Comparison of ENCODE assay signal across 17 cellular contexts in genomic region chr2:114642988-114643553, GRCh38.
A peak's percentile ranks its signal among the peaks of the same experiment; 100 is the strongest.
DNase-seq lines count a peak whose midpoint lies in the region; ATAC-seq and TF ChIP-seq lines count a peak whose summit lies in the region.
"Had no signal": no experiment of that assay in that cellular context is flagged by ENCODE, and none has a peak within 500 bp of the region (broad histone marks: within the 10 kb centered on the region; RNA-seq: fewer than 3 reads in every experiment).

No MANE protein-coding gene starts in this region.

- H3K4me3 Mint-ChIP-seq in Caco-2 (ENCODE audit: unreplicated experiment) (peak overlapping the region; percentile 45), H9 (no peak overlapping the region)
- H3K4me3 Mint-ChIP-seq in stimulated activated memory B cell treated with anti-CD40 and anti-IgM and Interleukin-4, amounts not matched to agents 10 μg/mL and 1 μg/mL and 100 μg/mL, for 72 hours, result no peak overlapping the region
- H3K4me3 Mint-ChIP-seq: CD4-positive, CD25-positive, alpha-beta regulatory T cell had no signal

- no peak overlapping the region for H2BK5ac ChIP-seq in H9 (ENCODE audit: insufficient read length, low read length)

- no peaks in the 10 kb centered on the region for H3K27me3 Mint-ChIP-seq in Caco-2 (ENCODE audit: insufficient read depth, unreplicated experiment)
- H3K27me3 Mint-ChIP-seq in H9 (ENCODE audit: low read depth), result no peaks in the 10 kb centered on the region
- H3K27me3 Mint-ChIP-seq in stimulated activated memory B cell treated with anti-CD40 and anti-IgM and Interleukin-4, amounts not matched to agents 10 μg/mL and 1 μg/mL and 100 μg/mL, for 72 hours, result no peaks in the 10 kb centered on the region
- H3K27me3 Mint-ChIP-seq: CD4-positive, CD25-positive, alpha-beta regulatory T cell had no signal

- H3K23ac ChIP-seq in H9 (ENCODE audit: insufficient read length, low read depth, low read length), result no peak overlapping the region

- H2BK12ac ChIP-seq in H9 (ENCODE audit: insufficient read length, low read depth, low read length), result no peak overlapping the region

- H2AK5ac ChIP-seq in H9 (ENCODE audit: insufficient read length, low read length), result no peak overlapping the region

- no peak overlapping the region for H3K4ac ChIP-seq in H9 (ENCODE audit: low read depth, low read length)

- H3K27ac Mint-ChIP-seq in Caco-2 (ENCODE audit: unreplicated experiment), result peak overlapping the region; percentile 94
- no peak overlapping the region for H3K27ac Mint-ChIP-seq in H9
- no peak overlapping the region for H3K27ac Mint-ChIP-seq in stimulated activated memory B cell treated with anti-CD40 and anti-IgM and Interleukin-4, amounts not matched to agents 10 μg/mL and 1 μg/mL and 100 μg/mL, for 72 hours
- H3K27ac Mint-ChIP-seq: CD4-positive, CD25-positive, alpha-beta regulatory T cell had no signal

- ATAC-seq in left lung (peak; percentile 86), GM19023 (IDR thresholded peaks at IDR 0.05; ENCODE audit: unreplicated experiment) (no peak)
- peak; percentile 12 for ATAC-seq in stimulated activated memory B cell treated with anti-CD40 and anti-IgM and Interleukin-4, amounts not matched to agents 10 μg/mL and 1 μg/mL and 100 μg/mL, for 72 hours
- ATAC-seq: K562 had no signal

- no peak overlapping the region for H4K91ac ChIP-seq in H9 (ENCODE audit: insufficient read length, low read depth, low read length)

- H3K36me3 Mint-ChIP-seq in Caco-2 (ENCODE audit: insufficient read depth, unreplicated experiment) (peaks cover 10% of the 10 kb centered on the region), H9 (ENCODE audit: insufficient read depth in 1 of 3, low read depth in 3 of 3) (peaks cover 0 to 12% (median 12%) of the 10 kb centered on the region in 3 experiments; a peak in 3 of 7 replicates)
- H3K36me3 Mint-ChIP-seq in stimulated activated memory B cell treated with anti-CD40 and anti-IgM and Interleukin-4, amounts not matched to agents 10 μg/mL and 1 μg/mL and 100 μg/mL, for 72 hours, result no peaks in the 10 kb centered on the region
- H3K36me3 Mint-ChIP-seq: CD4-positive, CD25-positive, alpha-beta regulatory T cell had no signal

- DNase-seq in Caco-2 (peak in 1 of 2 experiments; percentile 18), H9 (no peak), left lung (peak in 1 of 2 donors; percentile 44), GDM1 (lab: John Stamatoyannopoulos, UW) (no peak), NCI-H510A (lab: John Stamatoyannopoulos, UW) (no peak)
- DNase-seq: ACHN; BE2C; C1 segment of cervical spinal cord; CD4-positive, CD25-positive, alpha-beta regulatory T cell; DMS153; DND-41; EL; GM23248; IMR-90 had no signal

- POLR2A ChIA-PET in Caco-2 (lab: Charles Lee), result interaction anchor here (0.5 kb wide), 1 partner anchor 753 kb away, joined by 3 read pairs; the partner anchor contains the start of gene ACTR3

- H3K9me3 ChIP-seq in Caco-2 (0 out of 2 replicates have a peak, but pooled peaks cover 3% of the 10 kb centered on the region), H9 (ENCODE audit: control insufficient read depth, low read depth, low read length) (no peaks in the 10 kb centered on the region), left lung (peaks cover 0 to 2% of the 10 kb centered on the region in 2 donors)
- H3K9me3 ChIP-seq: BE2C had no signal

- no peaks in the 10 kb centered on the region; the same call in 1 of the 2 replicates for H3K79me2 ChIP-seq in H9 (ENCODE audit: insufficient read depth, low read length)

- H3K18ac ChIP-seq in H9 (ENCODE audit: insufficient read length, low read depth, low read length), result peak overlapping the region; percentile 38

- H3K4me1 Mint-ChIP-seq in Caco-2 (ENCODE audit: low read depth, unreplicated experiment), result peaks cover 27% of the 10 kb centered on the region
- H3K4me1 Mint-ChIP-seq in H9, result peaks cover 6 to 8% of the 10 kb centered on the region in 2 experiments
- H3K4me1 Mint-ChIP-seq in stimulated activated memory B cell treated with anti-CD40 and anti-IgM and Interleukin-4, amounts not matched to agents 10 μg/mL and 1 μg/mL and 100 μg/mL, for 72 hours, result no peaks in the 10 kb centered on the region
- H3K4me1 Mint-ChIP-seq: CD4-positive, CD25-positive, alpha-beta regulatory T cell had no signal

- no peak overlapping the region for H2AFZ ChIP-seq in H9 (ENCODE audit: low read length)
- H2AFZ ChIP-seq: GM23248 had no signal

- H3K4me2 ChIP-seq in H9 (ENCODE audit: insufficient read depth, insufficient read length, low read length), result no peak overlapping the region

- no peaks in the 10 kb centered on the region for H4K20me1 ChIP-seq in H9 (ENCODE audit: control insufficient read depth, insufficient read depth, insufficient read length)

- H3K9me3 Mint-ChIP-seq in Caco-2 (ENCODE audit: unreplicated experiment), result peaks cover 8% of the 10 kb centered on the region
- peaks cover 10 to 12% of the 10 kb centered on the region in 2 experiments; a peak in 4 of 5 replicates for H3K9me3 Mint-ChIP-seq in H9
- no peaks in the 10 kb centered on the region for H3K9me3 Mint-ChIP-seq in stimulated activated memory B cell treated with anti-CD40 and anti-IgM and Interleukin-4, amounts not matched to agents 10 μg/mL and 1 μg/mL and 100 μg/mL, for 72 hours

- H3K4me1 ChIP-seq in Caco-2 (peaks cover 35% of the 10 kb centered on the region), H9 (ENCODE audit: insufficient read depth, low read length) (no peaks in the 10 kb centered on the region), left lung (no peaks in the 10 kb centered on the region)
- H3K4me1 ChIP-seq: BE2C had no signal

- H3K36me3 ChIP-seq in Caco-2 (ENCODE audit: control insufficient read depth, insufficient read depth, low read length), result no peaks in the 10 kb centered on the region
- H3K36me3 ChIP-seq in left lung, result no peaks in the 10 kb centered on the region
- H3K36me3 ChIP-seq: BE2C had no signal

- no peak overlapping the region for H3K9ac ChIP-seq in H9 (ENCODE audit: extremely low read depth, insufficient read length, low read length)
- H3K9ac ChIP-seq: GM23248 had no signal

- WGBS in H9 (ENCODE audit: extremely low coverage, insufficient read length, low lambda C conversion rate), result no CpG with 5 or more reads among the region's 2 CpGs

- no peak overlapping the region for H3K27ac ChIP-seq in H9 (ENCODE audit: insufficient read length, low read depth, low read length)
- H3K27ac ChIP-seq in left lung, result no peak overlapping the region
- H3K27ac ChIP-seq: GM23248 had no signal

- no peaks in the 10 kb centered on the region for H3K79me1 ChIP-seq in H9 (ENCODE audit: insufficient read depth, low read depth, low read length, poor library complexity, severe bottlenecking)

- H2BK15ac ChIP-seq in H9 (ENCODE audit: low read depth, low read length), result no peak overlapping the region

- TF ChIP-seq CTCF in Caco-2 (IDR thresholded peaks at IDR 0.05; ENCODE audit: insufficient read depth in 1 of 2, low read depth in 1 of 2, low read length in 1 of 2, severe bottlenecking in 1 of 2, unreplicated experiment in 1 of 2) (no peak), H9 (conservative IDR thresholded peaks at IDR 0.05) (no peak), left lung (IDR thresholded peaks at IDR 0.05) (no peak)

- no peak overlapping the region for H3K56ac ChIP-seq in H9 (ENCODE audit: insufficient read length, low read depth, low read length)

- no peak overlapping the region for H3T11ph ChIP-seq in H9 (ENCODE audit: low read length)

- no peak overlapping the region for H2BK20ac ChIP-seq in H9 (ENCODE audit: low read depth, low read length, poor library complexity, severe bottlenecking)

- H4K5ac ChIP-seq in H9 (ENCODE audit: insufficient read length, low read depth, low read length), result no peak overlapping the region

- no peak overlapping the region for H4K8ac ChIP-seq in H9 (replicated peaks; ENCODE audit: insufficient read length, low read depth, low read length)

- intact Hi-C loops in Caco-2 (cut with micrococcal nuclease; ENCODE audit: unreplicated experiment) (loop anchor here (1.0 to 5.0 kb wide), 4 partner anchors 9 to 666 kb away; no protein-coding TSS in a partner anchor), left lung (cut with DNase I) (no loop called here)

- H2BK120ac ChIP-seq in H9 (ENCODE audit: low read depth, low read length, poor library complexity, severe bottlenecking), result no peak overlapping the region

- no peaks in the 10 kb centered on the region for H3K27me3 ChIP-seq in Caco-2 (replicated peaks; ENCODE audit: control insufficient read depth, insufficient read depth, low read length)
- H3K27me3 ChIP-seq in H9 (ENCODE audit: insufficient read depth, low read length), result no peaks in the 10 kb centered on the region
- no peaks in the 10 kb centered on the region for H3K27me3 ChIP-seq in left lung
- H3K27me3 ChIP-seq: BE2C had no signal

- H3K14ac ChIP-seq in H9 (ENCODE audit: insufficient read depth, low read length), result no peak overlapping the region

- CTCF ChIA-PET in Caco-2 (lab: Charles Lee), result no interaction called here

- no peaks in the 10 kb centered on the region for H3K23me2 ChIP-seq in H9 (ENCODE audit: insufficient read length, low read depth, low read length, poor library complexity, severe bottlenecking)

- BruUV-seq in Caco-2 (replicated peaks; lab: Mats Ljungman, UMichigan), result no TSS peak

- H3K4me3 ChIP-seq in Caco-2 (ENCODE audit: low read depth, low read length) (no peak overlapping the region), left lung (no peak overlapping the region)
- H3K4me3 ChIP-seq: GM23248, K562 had no signal
